ENCODE assay signal across 1 cellular context in the genomic region with DNA sequence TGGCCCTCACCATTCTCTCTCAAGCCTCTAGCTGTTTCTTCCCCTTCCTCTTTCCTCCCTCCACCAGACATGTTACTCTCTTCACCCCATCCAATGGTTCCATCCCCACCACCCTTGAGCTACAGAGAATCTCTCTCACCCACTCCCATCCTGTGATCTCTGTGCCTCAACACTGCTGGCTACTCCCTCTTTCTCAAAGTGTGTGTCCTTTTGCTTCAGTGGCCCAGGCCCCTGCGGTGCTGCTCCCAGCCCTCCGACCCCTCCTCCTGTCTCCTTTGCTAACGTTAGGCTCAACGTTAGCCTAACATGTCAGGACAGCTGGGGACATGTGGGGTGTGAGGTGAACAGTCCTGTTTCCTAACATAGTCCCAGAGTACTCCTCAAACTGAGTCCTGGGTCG.
TF ChIP-seq lines count a peak whose summit lies in the region.

No MANE protein-coding gene starts in this region.

TF ChIP-seq in liver, 16 proteins besides CTCF, POLR2A, EP300 and RAD21 (continued from another document):
- TF ChIP-seq ZBTB33 (IDR thresholded peaks at IDR 0.05) (no peak), REST (IDR thresholded peaks at IDR 0.05) (no peak), YY1 (IDR thresholded peaks at IDR 0.05) (no peak), TAF1 (conservative IDR thresholded peaks at IDR 0.05) (no peak), FOXA1 (IDR thresholded peaks at IDR 0.05) (no peak), HNF4G (IDR thresholded peaks at IDR 0.05) (no peak), JUND (IDR thresholded peaks at IDR 0.05) (no peak), FOXA2 (IDR thresholded peaks at IDR 0.05) (no peak), NR2F2 (IDR thresholded peaks at IDR 0.05) (no peak), ATF3 (IDR thresholded peaks at IDR 0.05) (no peak), EGR1 (IDR thresholded peaks at IDR 0.05; ENCODE audit: low read depth in 2 of 2) (no peak), SP1 (IDR thresholded peaks at IDR 0.05) (no peak)
